ENCODE assay signal across 14 cellular contexts in genomic region chr3:128484404-128485282, GRCh38. TPM values are rescaled to one million over a fixed set of nuclear protein-coding genes. Genes with fewer than 3 reads are reported as not detected.
DNase-seq lines count a peak whose midpoint lies in the region; ATAC-seq and TF ChIP-seq lines count a peak whose summit lies in the region.
"Had no signal": no experiment of that assay in that cellular context is flagged by ENCODE, and none has a peak within 500 bp of the region (broad histone marks: within the 10 kb centered on the region; RNA-seq: fewer than 3 reads in every experiment).

No MANE protein-coding gene starts in this region.

- intact Hi-C loops in PC-9 (cut with micrococcal nuclease; ENCODE audit: unreplicated experiment), result loop anchor here (5.0 to 10.0 kb wide), 2 partner anchors 312 to 890 kb away; partner anchors contain the start of genes MCM2 and TPRA1
- intact Hi-C loops in right cardiac atrium (cut with DNase I), result no loop called here
- intact Hi-C loops in OCI-LY7 (cut with micrococcal nuclease; ENCODE audit: unreplicated experiment), result no loop called here

- H2AFZ ChIP-seq in PC-9 (no peak overlapping the region), OCI-LY7 (ENCODE audit: low read length) (no peak overlapping the region)

- H3K27me3 ChIP-seq in PC-9 (ENCODE audit: insufficient read depth, low read depth) (no peaks in the 10 kb centered on the region), right cardiac atrium (ENCODE audit: control insufficient read depth, insufficient read depth) (no peaks in the 10 kb centered on the region), skeletal muscle tissue (ENCODE audit: control insufficient read depth in 3 of 3, insufficient read depth in 3 of 3, low read length in 3 of 3) (peaks cover 85 to 93% (median 92%) of the 10 kb centered on the region in 3 donors), SJCRH30 (no peaks in the 10 kb centered on the region)

- peaks cover 24% of the 10 kb centered on the region; the same call in 1 of the 2 replicates for H3F3A ChIP-seq in PC-9 (ENCODE audit: insufficient read depth, low read depth)

- DNase-seq in EH (ENCODE audit: low read depth) (peak; percentile 62), PC-9 (no peak), right cardiac atrium (peak in 2 of 3 donors; percentile 40 to 53), SJCRH30 (no peak), NCI-H2196 (lab: John Stamatoyannopoulos, UW; ENCODE audit: unreplicated experiment) (no peak), T-helper 2 cell (no peak), OCI-LY7 (ENCODE audit: low spot score) (no peak)
- DNase-seq: activated CD4-positive, alpha-beta T cell treated with anti-CD3 and anti-CD28 coated beads, Interleukin-2, amount 10 ng/mL, durations not matched to agents 7 days and 5 days; activated naive CD8-positive, alpha-beta T cell treated with anti-CD3 and anti-CD28 coated beads, Interleukin-2, amount 50 U/mL, for 24 hours; NCI-H1436 treated with DMSO at 0.1 percent for 48 hours had no signal

- H4K20me1 ChIP-seq in PC-9 (ENCODE audit: insufficient read depth) (no peaks in the 10 kb centered on the region), OCI-LY7 (ENCODE audit: insufficient read depth, low read length) (no peaks in the 10 kb centered on the region; the same call in 1 of the 2 replicates)

- H3K27ac ChIP-seq in PC-9, result no peak overlapping the region; the same call in 1 of the 2 replicates
- H3K27ac ChIP-seq in right cardiac atrium (ENCODE audit: low read length), result peak overlapping the region; percentile 23
- peak overlapping the region; percentile 18 for H3K27ac ChIP-seq in skeletal muscle tissue (ENCODE audit: low read depth, low read length)
- H3K27ac ChIP-seq in SJCRH30, result no peak overlapping the region; the same call in 1 of the 2 replicates
- no peak overlapping the region for H3K27ac ChIP-seq in OCI-LY7 (ENCODE audit: low read depth, low read length, poor library complexity, severe bottlenecking)
- H3K27ac ChIP-seq: RWPE1 had no signal

- POLR2A ChIA-PET in PC-9 (lab: Charles Lee; ENCODE audit: unreplicated experiment) (no interaction called here), OCI-LY7 (lab: Charles Lee) (interaction anchor here (0.6 kb wide), 1 partner anchor 1924 kb away, joined by 3 read pairs; no protein-coding TSS in a partner anchor)

- peaks cover 44% of the 10 kb centered on the region for H3K4me1 ChIP-seq in PC-9 (replicated peaks; ENCODE audit: insufficient read depth)
- no peaks in the 10 kb centered on the region for H3K4me1 ChIP-seq in right cardiac atrium (ENCODE audit: control insufficient read depth, insufficient read depth, low read length)
- peaks cover 35 to 47% (median 39%) of the 10 kb centered on the region in 3 donors for H3K4me1 ChIP-seq in skeletal muscle tissue (ENCODE audit: control insufficient read depth in 3 of 3, insufficient read depth in 3 of 3, low read length in 3 of 3)
- peaks cover 48% of the 10 kb centered on the region for H3K4me1 ChIP-seq in SJCRH30
- no peaks in the 10 kb centered on the region for H3K4me1 ChIP-seq in OCI-LY7 (ENCODE audit: insufficient read depth, low read length, poor library complexity, severe bottlenecking)

- H3K79me2 ChIP-seq in PC-9 (ENCODE audit: low read depth) (peaks cover 38% of the 10 kb centered on the region), OCI-LY7 (ENCODE audit: insufficient read depth, low read depth, low read length) (no peaks in the 10 kb centered on the region)

- H3K9me3 ChIP-seq in PC-9 (ENCODE audit: insufficient read depth, low read depth) (no peaks in the 10 kb centered on the region), right cardiac atrium (ENCODE audit: control insufficient read depth, low read length) (no peaks in the 10 kb centered on the region), skeletal muscle tissue (ENCODE audit: control insufficient read depth in 3 of 3, low read length in 3 of 3) (no peaks in the 10 kb centered on the region), SJCRH30 (replicated peaks) (no peaks in the 10 kb centered on the region), OCI-LY7 (ENCODE audit: low read length) (no peaks in the 10 kb centered on the region)

- H3K4me2 ChIP-seq in PC-9 (peak overlapping the region; percentile 87), OCI-LY7 (ENCODE audit: low read length) (no peak overlapping the region)

- no peak for ATAC-seq in right cardiac atrium
- ATAC-seq: activated naive CD8-positive, alpha-beta T cell treated with anti-CD3 and anti-CD28 coated beads, Interleukin-2, amount 50 U/mL, for 24 hours had no signal

- WGBS in right cardiac atrium, result 44% methylated on average over 16 of the region's 16 CpGs

- H3K36me3 ChIP-seq in PC-9 (ENCODE audit: low read depth), result no peaks in the 10 kb centered on the region
- H3K36me3 ChIP-seq in skeletal muscle tissue (ENCODE audit: control insufficient read depth in 3 of 3, insufficient read depth in 3 of 3, low read length in 3 of 3), result peaks cover 0 to 2% (median 0%) of the 10 kb centered on the region in 3 donors
- H3K36me3 ChIP-seq in SJCRH30, result peaks cover 38% of the 10 kb centered on the region
- no peaks in the 10 kb centered on the region for H3K36me3 ChIP-seq in OCI-LY7 (ENCODE audit: insufficient read depth, low read length)

- H3K9me2 ChIP-seq in PC-9 (ENCODE audit: insufficient read depth), result no peaks in the 10 kb centered on the region
- no peaks in the 10 kb centered on the region for H3K9me2 ChIP-seq in OCI-LY7 (ENCODE audit: insufficient read depth, low read length)

- BruUV-seq in PC-9 (replicated peaks; lab: Mats Ljungman, UMichigan) (no TSS peak), OCI-LY7 (replicated peaks; lab: Mats Ljungman, UMichigan) (no TSS peak)

- H3K4me3 ChIP-seq in PC-9, result peak overlapping the region; percentile 47; the same call in 1 of the 2 replicates
- peak overlapping the region; percentile 23 for H3K4me3 ChIP-seq in right cardiac atrium (ENCODE audit: low read length)
- peak overlapping the region in 2 of 3 donors; percentile 54 to 55 for H3K4me3 ChIP-seq in skeletal muscle tissue (ENCODE audit: low read length in 3 of 3)
- no peak overlapping the region for H3K4me3 ChIP-seq in SJCRH30
- no peak overlapping the region for H3K4me3 ChIP-seq in OCI-LY7 (ENCODE audit: low read depth, low read length, poor library complexity, severe bottlenecking)

- H3K9ac ChIP-seq in skeletal muscle tissue (ENCODE audit: low read depth in 1 of 3, low read length in 3 of 3), result peak overlapping the region in 1 of 3 donors; percentile 74

- TF ChIP-seq CTCF in PC-9 (conservative IDR thresholded peaks at IDR 0.05), result no peak
- no peak for TF ChIP-seq CTCF in OCI-LY7 (conservative IDR thresholded peaks at IDR 0.05; ENCODE audit: low read length)

- CTCF ChIA-PET in PC-9 (lab: Charles Lee), result no interaction called here
- CTCF ChIA-PET in OCI-LY7 (lab: Charles Lee; ENCODE audit: unreplicated experiment), result no interaction called here

RNA-seq across cellular contexts. Expression of gene GATA2, which starts 8.4 kb away (rescaled TPM):
- total RNA-seq in PC-9 (2021), result 29.0 and 36.9 TPM in 2 replicates
- 10 to 100 TPM in 3 of 4 donors, 1 to 10 TPM in 1; 9.7 to 18.1 (median 15.4) TPM for total RNA-seq in right cardiac atrium
- polyA plus RNA-seq in right cardiac atrium, result 14.3 TPM
- 0.52 TPM for total RNA-seq in skeletal muscle tissue
- total RNA-seq in SJCRH30 (2014; rRNA removed; shearing (Covaris generic)), result 17.1 and 19.8 TPM in 2 replicates
- total RNA-seq in OCI-LY7 (2014; rRNA removed; shearing (Covaris generic)), result not detected in 2 replicates
- total RNA-seq in OCI-LY7 (2022), result not detected in 2 replicates
- total RNA-seq: activated CD4-positive, alpha-beta T cell treated with anti-CD3 and anti-CD28 coated beads, Interleukin-2, amount 10 ng/mL, durations not matched to agents 7 days and 5 days had no signal

RNA-seq across cellular contexts. Expression of gene DNAJB8, which starts 18.0 kb away (rescaled TPM):
- total RNA-seq in PC-9 (2021), result not detected in 2 replicates
- not detected for total RNA-seq in right cardiac atrium
- polyA plus RNA-seq in right cardiac atrium, result not detected
- not detected for total RNA-seq in skeletal muscle tissue
- not detected in 2 replicates for total RNA-seq in SJCRH30 (2014; rRNA removed; shearing (Covaris generic))
- not detected in 2 replicates for total RNA-seq in OCI-LY7 (2014; rRNA removed; shearing (Covaris generic))
- total RNA-seq in OCI-LY7 (2022), result not detected in 2 replicates
- total RNA-seq: activated CD4-positive, alpha-beta T cell treated with anti-CD3 and anti-CD28 coated beads, Interleukin-2, amount 10 ng/mL, durations not matched to agents 7 days and 5 days; Daoy; kidney epithelial cell had no signal

Comparison
In these comparisons a context has a peak if more than half of its experiments do, and no peak if none do; other contexts are left out.
1. DNase-seq: peak in EH (single experiment) and right cardiac atrium (2 of 3); none in PC-9 (0 of 2), SJCRH30 (0 of 2), NCI-H2196 (single experiment), T-helper 2 cell (0 of 5) and OCI-LY7 (single experiment).
2. H3K27ac ChIP-seq: peak in right cardiac atrium (single experiment) and skeletal muscle tissue (single experiment); none in PC-9 (single experiment), SJCRH30 (single experiment) and OCI-LY7 (single experiment).
3. H3K4me3 ChIP-seq: peak in PC-9 (single experiment), right cardiac atrium (single experiment) and skeletal muscle tissue (2 of 3); none in SJCRH30 (single experiment) and OCI-LY7 (single experiment).